In genomic region chr11:73317373-73317772, GRCh38 we compare ENCODE assay signal across 11 cellular contexts. TPM values are rescaled to one million over a fixed set of nuclear protein-coding genes. Genes with fewer than 3 reads are reported as not detected.
DNase-seq lines count a peak whose midpoint lies in the region; ATAC-seq lines count a peak whose summit lies in the region.
"Had no signal": no experiment of that assay in that cellular context is flagged by ENCODE, and none has a peak within 500 bp of the region (broad histone marks: within the 10 kb centered on the region; RNA-seq: fewer than 3 reads in every experiment).

No MANE protein-coding gene starts in this region.

- ATAC-seq in GM21825 (IDR thresholded peaks at IDR 0.05; ENCODE audit: unreplicated experiment), result no peak
- no peak for ATAC-seq in HG03108 (IDR thresholded peaks at IDR 0.05; ENCODE audit: unreplicated experiment)
- ATAC-seq: activated CD8-positive, alpha-beta T cell treated with anti-CD3 and anti-CD28 coated beads for 36 hours had no signal

- no peak overlapping the region for H3K14ac ChIP-seq in mesenchymal stem cell (ENCODE audit: low read length in 2 of 2)

- H3K23ac ChIP-seq in mesenchymal stem cell (ENCODE audit: low read length in 2 of 2), result no peak overlapping the region

- H3K4me1 ChIP-seq in esophagus (ENCODE audit: control insufficient read depth in 2 of 2, insufficient read depth in 2 of 2, low read length in 1 of 2) (peaks cover 7 to 21% of the 10 kb centered on the region in 2 donors), mesenchymal stem cell (ENCODE audit: control insufficient read depth, insufficient read depth, low read depth, low read length) (peaks cover 75% of the 10 kb centered on the region)

- H2AFZ ChIP-seq in mesenchymal stem cell (ENCODE audit: low read depth, low read length), result no peak overlapping the region

- no peak overlapping the region for H2BK120ac ChIP-seq in mesenchymal stem cell (ENCODE audit: low read depth, low read length)

- peak overlapping the region; percentile 13 for H2AK5ac ChIP-seq in mesenchymal stem cell (ENCODE audit: low read length, severe bottlenecking)

- no peak overlapping the region for H2BK15ac ChIP-seq in mesenchymal stem cell (ENCODE audit: low read depth, poor library complexity, severe bottlenecking)

- no peaks in the 10 kb centered on the region for H3K36me3 ChIP-seq in esophagus (ENCODE audit: control insufficient read depth in 2 of 2, insufficient read depth in 2 of 2, low read length in 1 of 2)
- peaks cover 16 to 35% of the 10 kb centered on the region in 2 experiments for H3K36me3 ChIP-seq in mesenchymal stem cell (ENCODE audit: control insufficient read depth in 1 of 2, insufficient read depth in 2 of 2, low read depth in 1 of 2, low read length in 2 of 2)

- H3K79me1 ChIP-seq in mesenchymal stem cell (replicated peaks; ENCODE audit: low read length, poor library complexity, severe bottlenecking), result no peaks in the 10 kb centered on the region

- no peak overlapping the region for H4K8ac ChIP-seq in mesenchymal stem cell (ENCODE audit: low read length)

- H2BK12ac ChIP-seq in mesenchymal stem cell (ENCODE audit: low read length in 2 of 2), result peak overlapping the region; percentile 1 to 68

- H3K9ac ChIP-seq in mesenchymal stem cell (ENCODE audit: low read length), result peak overlapping the region; percentile 11

- no peak overlapping the region for H2BK5ac ChIP-seq in mesenchymal stem cell (ENCODE audit: low read depth, low read length, poor library complexity, severe bottlenecking)

- H3K4me2 ChIP-seq in mesenchymal stem cell (ENCODE audit: low read length, poor library complexity, severe bottlenecking), result no peak overlapping the region

- no peaks in the 10 kb centered on the region for H3K27me3 ChIP-seq in esophagus (ENCODE audit: control insufficient read depth in 1 of 2, insufficient read depth in 2 of 2, low read length in 2 of 2)
- H3K27me3 ChIP-seq in mesenchymal stem cell (ENCODE audit: control insufficient read depth in 1 of 2, insufficient read depth in 1 of 2, low read length in 2 of 2), result no peaks in the 10 kb centered on the region

- H3K9me3 ChIP-seq in esophagus (ENCODE audit: control insufficient read depth in 2 of 2, insufficient read depth in 1 of 2, low read depth in 1 of 2, low read length in 1 of 2), result no peaks in the 10 kb centered on the region
- no peaks in the 10 kb centered on the region for H3K9me3 ChIP-seq in mesenchymal stem cell (ENCODE audit: control insufficient read depth, low read length)

- DNase-seq in NCI-H1694 (lab: John Stamatoyannopoulos, UW) (peak; percentile 59), mesenchymal stem cell (no peak), substantia nigra (lab: John Stamatoyannopoulos, UW) (peak in 44 of 49 donors; percentile 20 to 90 (median 68)), T-helper 2 cell (no peak)
- no peak for DNase-seq in activated effector memory CD4-positive, alpha-beta T cell treated with Interleukin-2 at 50 U/mL for 16 hours
- DNase-seq: activated CD8-positive, alpha-beta T cell treated with anti-CD3 and anti-CD28 coated beads for 36 hours; NCI-H510A had no signal

- H3K18ac ChIP-seq in mesenchymal stem cell (ENCODE audit: low read depth in 1 of 2, low read length in 2 of 2), result peak overlapping the region in 1 of 2 experiments; percentile 79

- no peak overlapping the region for H3K4ac ChIP-seq in mesenchymal stem cell (ENCODE audit: low read depth in 1 of 2, low read length in 2 of 2)

- no peak overlapping the region for H3K4me3 ChIP-seq in esophagus (ENCODE audit: low read depth in 1 of 2, low read length in 2 of 2)
- no peak overlapping the region for H3K4me3 ChIP-seq in mesenchymal stem cell (ENCODE audit: insufficient read depth in 1 of 2, low read depth in 1 of 2, low read length in 2 of 2)

- H3K27ac ChIP-seq in esophagus (ENCODE audit: low read depth in 2 of 2, low read length in 1 of 2) (peak overlapping the region; percentile 59 to 77), mesenchymal stem cell (ENCODE audit: low read length, poor library complexity, severe bottlenecking) (no peak overlapping the region), substantia nigra (ENCODE audit: low read depth, low read length, poor library complexity, severe bottlenecking) (peak overlapping the region; percentile 37)

- WGBS in esophagus, 2 donors, result 42 to 47% methylated on average over 4 of the region's 4 CpGs
- WGBS in mesenchymal stem cell, result 95% methylated on average over 4 of the region's 4 CpGs

- peak overlapping the region; percentile 45 for H4K91ac ChIP-seq in mesenchymal stem cell (ENCODE audit: low read length)

RNA-seq across cellular contexts. Expression of gene ARHGEF17, which starts 9.3 kb away (rescaled TPM):
- polyA plus RNA-seq in esophagus, result 10 to 100 TPM in 1 of 2 donors, 1 to 10 TPM in 1; 8.2 to 11.8 TPM
- 69.6 TPM for polyA plus RNA-seq in mesenchymal stem cell (2013, experiment 1 of 2)
- 65.7 TPM for polyA plus RNA-seq in mesenchymal stem cell (2013, experiment 2 of 2)
- polyA plus RNA-seq: IgD-negative memory B cell had no signal

RNA-seq across cellular contexts. Expression of gene P2RY6, which starts 45.2 kb away (rescaled TPM):
- 1 to 10 TPM in 1 of 2 donors, under 1 TPM in 1; 0.71 to 1.7 TPM for polyA plus RNA-seq in esophagus
- polyA plus RNA-seq in mesenchymal stem cell (2013, experiment 1 of 2), result 0.35 TPM
- polyA plus RNA-seq in mesenchymal stem cell (2013, experiment 2 of 2), result 0.21 TPM
- polyA plus RNA-seq: IgD-negative memory B cell had no signal

RNA-seq across cellular contexts. Expression of gene RELT, which starts 58.8 kb away (rescaled TPM):
- polyA plus RNA-seq in esophagus, result 1 to 10 TPM; 3.8 to 3.9 TPM
- 2.6 TPM for polyA plus RNA-seq in mesenchymal stem cell (2013, experiment 1 of 2)
- polyA plus RNA-seq in mesenchymal stem cell (2013, experiment 2 of 2), result 3.0 TPM

Comparison
In these comparisons a context has a peak if more than half of its experiments do, and no peak if none do; other contexts are left out.
1. DNase-seq: peak in NCI-H1694 (single experiment) and substantia nigra (44 of 49); none in mesenchymal stem cell (single experiment), activated effector memory CD4-positive, alpha-beta T cell treated with Interleukin-2 at 50 U/mL for 16 hours (single experiment) and T-helper 2 cell (0 of 5).